Comparison of ENCODE assay signal across 8 cellular contexts in the genomic region with DNA sequence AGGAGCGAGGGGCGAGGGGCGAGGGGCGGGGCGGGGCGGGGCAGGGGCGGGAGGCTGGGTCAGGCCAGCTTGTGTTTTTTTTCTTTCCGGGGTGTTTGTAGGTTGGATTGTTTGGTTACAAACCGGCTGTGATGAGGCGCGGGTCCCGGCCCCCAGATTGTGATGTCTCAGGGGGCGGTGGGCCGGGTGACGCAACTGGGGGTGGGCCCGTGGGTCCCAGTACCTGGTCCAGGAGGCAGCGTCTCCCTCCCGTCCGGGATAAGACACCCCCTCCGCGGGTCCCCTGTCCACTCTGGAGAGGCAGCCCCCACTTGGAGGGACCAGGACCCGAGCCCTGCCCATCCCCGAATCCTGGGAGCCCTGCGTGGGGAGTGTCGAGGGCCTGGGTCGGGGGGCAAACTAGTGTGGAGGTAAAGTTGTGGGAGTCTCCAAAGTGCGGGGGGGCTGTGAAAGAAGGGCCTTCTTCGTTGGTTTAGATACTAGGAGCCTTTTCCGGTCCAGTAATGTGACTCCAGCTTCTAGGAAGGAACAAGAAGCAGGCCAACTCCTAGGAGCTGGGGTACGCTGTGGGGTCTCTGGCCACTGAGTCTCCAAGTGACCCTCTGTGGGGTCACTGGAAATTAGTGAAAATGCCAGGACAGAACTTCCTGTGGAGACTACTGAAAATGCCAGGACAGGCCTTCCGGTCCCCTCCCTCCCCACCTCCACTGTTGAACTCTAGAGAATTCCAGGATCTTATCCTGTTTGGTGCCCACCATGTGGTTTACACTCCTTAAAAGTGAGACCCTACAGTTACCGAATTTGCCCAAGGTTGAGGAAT. TPM values are rescaled to one million over a fixed set of nuclear protein-coding genes. Genes with fewer than 3 reads are reported as not detected.
DNase-seq lines count a peak whose midpoint lies in the region; ATAC-seq and TF ChIP-seq lines count a peak whose summit lies in the region.

No MANE protein-coding gene starts in this region.

- no peaks in the 10 kb centered on the region for H3K27me3 ChIP-seq in testis

- no peak for TF ChIP-seq POLR2A in testis (IDR thresholded peaks at IDR 0.05)

- H3K36me3 ChIP-seq in testis (ENCODE audit: low read depth, missing control alignments), result no peaks in the 10 kb centered on the region

- intact Hi-C loops in Right ventricle myocardium superior (cut with DNase I), result no loop called here
- intact Hi-C loops in cardiac septum (cut with DNase I), result no loop called here
- intact Hi-C loops in testis (cut with DNase I; ENCODE audit: low total_unique reads), result no loop called here

- H3K4me1 ChIP-seq in testis, result peaks cover 6% of the 10 kb centered on the region

- no peaks in the 10 kb centered on the region for H3K36me3 Mint-ChIP-seq in activated T-cell treated with anti-CD3 and anti-CD28 coated beads, Interleukin-2, amount 50 U/mL, for 72 hours (ENCODE audit: insufficient read depth in 2 of 2)

- H3K4me3 ChIP-seq in iPS-18c (ENCODE audit: insufficient read depth, low read depth, low read length) (peak overlapping the region; percentile 53), testis (peak overlapping the region; percentile 44 to 58)

- TF ChIP-seq CTCF in testis (IDR thresholded peaks at IDR 0.05), result no peak

- no peak overlapping the region for H3K27ac Mint-ChIP-seq in activated T-cell treated with anti-CD3 and anti-CD28 coated beads, Interleukin-2, amount 50 U/mL, for 72 hours

- H3K9me3 ChIP-seq in iPS-18c (ENCODE audit: control insufficient read depth, insufficient read depth, low read length) (no peaks in the 10 kb centered on the region), testis (no peaks in the 10 kb centered on the region)

- H3K4me1 Mint-ChIP-seq in activated T-cell treated with anti-CD3 and anti-CD28 coated beads, Interleukin-2, amount 50 U/mL, for 72 hours (ENCODE audit: low read depth), result peaks cover 12% of the 10 kb centered on the region

- H3K9me3 Mint-ChIP-seq in activated T-cell treated with anti-CD3 and anti-CD28 coated beads, Interleukin-2, amount 50 U/mL, for 72 hours, result no peaks in the 10 kb centered on the region

- ATAC-seq in Right ventricle myocardium superior (ENCODE audit: poor library complexity) (peak; percentile 3), HG03460 (IDR thresholded peaks at IDR 0.05; ENCODE audit: unreplicated experiment) (no peak)
- ATAC-seq in activated T-cell treated with anti-CD3 and anti-CD28 coated beads, Interleukin-2, amount 50 U/mL, for 72 hours (replicated peaks in 1 of 2), result no peak

- peak; percentile 50 for DNase-seq in Right ventricle myocardium superior
- DNase-seq in cardiac septum (ENCODE audit: low spot score), result no peak
- no peak for DNase-seq in activated T-cell treated with anti-CD3 and anti-CD28 coated beads, Interleukin-2, amount 50 U/mL, for 72 hours
- peak; percentile 23 for DNase-seq in testis
- DNase-seq in MV-4-11 (lab: John Stamatoyannopoulos, UW), result no peak
- DNase-seq in midbrain (lab: John Stamatoyannopoulos, UW), result no peak

- WGBS in testis, 2 donors, result 20 to 38% methylated on average over 8 to 32 of the region's 32 CpGs

- H3K27ac ChIP-seq in testis, result peak overlapping the region; percentile 71 to 77

- peaks cover 38% of the 10 kb centered on the region for H3K27me3 Mint-ChIP-seq in activated T-cell treated with anti-CD3 and anti-CD28 coated beads, Interleukin-2, amount 50 U/mL, for 72 hours (ENCODE audit: low read depth)

- peak overlapping the region; percentile 61 to 75 for H3K4me3 Mint-ChIP-seq in activated T-cell treated with anti-CD3 and anti-CD28 coated beads, Interleukin-2, amount 50 U/mL, for 72 hours

RNA-seq across cellular contexts. Expression of gene CLMN, which starts 0.6 kb away (rescaled TPM):
- total RNA-seq in Right ventricle myocardium superior (9.0 TPM), cardiac septum (6.0 TPM), testis (10 to 100 TPM; 35.9 to 68.0 TPM)
- total RNA-seq in activated T-cell treated with anti-CD3 and anti-CD28 coated beads, Interleukin-2, amount 50 U/mL, for 72 hours, result 1 to 10 TPM; 2.5 to 3.0 TPM
- 134 TPM for polyA plus RNA-seq in testis (ENCODE audit: insufficient read depth, low read depth, low replicate concordance)

Comparison
In these comparisons a context has a peak if more than half of its experiments do, and no peak if none do; other contexts are left out.
1. DNase-seq: peak in Right ventricle myocardium superior (single experiment) and testis (single experiment); none in cardiac septum (single experiment), activated T-cell treated with anti-CD3 and anti-CD28 coated beads, Interleukin-2, amount 50 U/mL, for 72 hours (0 of 2), MV-4-11 (single experiment) and midbrain (single experiment).